ENCODE assay signal across 17 cellular contexts in the genomic region with DNA sequence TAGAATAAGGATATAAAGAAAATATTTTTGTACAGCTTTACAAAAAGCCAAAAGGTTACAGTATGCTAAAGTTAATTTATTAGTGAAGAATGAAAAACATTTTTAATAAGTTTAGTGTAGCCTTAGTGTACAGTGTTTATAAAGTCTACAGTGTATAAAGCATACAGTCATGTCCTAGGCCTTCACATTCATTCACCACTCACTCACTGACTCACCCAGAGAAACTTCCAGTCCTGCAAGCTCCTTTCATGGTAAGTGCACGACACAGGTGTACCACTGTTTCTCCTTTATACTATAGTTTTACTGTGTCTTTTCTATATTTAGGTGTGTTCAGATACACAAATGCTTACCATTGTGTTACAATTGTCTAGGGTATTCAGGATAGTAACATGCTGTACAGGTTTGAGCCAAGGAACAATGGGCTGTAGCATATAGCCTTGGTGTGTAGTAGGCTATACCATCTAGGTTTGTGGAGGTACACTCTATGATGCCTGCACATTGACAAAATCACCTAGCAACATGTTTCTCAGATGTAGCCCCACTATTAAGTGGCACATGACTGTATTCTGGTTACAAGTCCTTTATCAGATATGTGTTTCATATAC.
"Had no signal": no experiment of that assay in that cellular context is flagged by ENCODE, and none has a peak within 500 bp of the region (broad histone marks: within the 10 kb centered on the region; RNA-seq: fewer than 3 reads in every experiment).

No MANE protein-coding gene starts in this region.

- DNase-seq: activated CD4-positive, CD25-positive, alpha-beta regulatory T cell treated with anti-CD3 and anti-CD28 coated beads, Interleukin-2, amount 50 U/mL, for 72 hours; activated naive CD4-positive, alpha-beta T cell treated with Interleukin-2 at 50 U/mL for 16 hours; aorta; caudate nucleus; colonic mucosa; effector memory CD8-positive, alpha-beta T cell; heart right ventricle; psoas muscle; sigmoid colon; stimulated activated CD4-positive, alpha-beta T cell treated with anti-CD3 and anti-CD28 coated beads, Interleukin-2, amount 100 ng/mL, for 24 hours; T1000; upper lobe of right lung had no signal

- H2AFZ ChIP-seq: neural progenitor cell had no signal

- H3K4me3 ChIP-seq: colonic mucosa, gastroesophageal sphincter, heart right ventricle, neural progenitor cell, psoas muscle, sigmoid colon, thoracic aorta, upper lobe of right lung had no signal

- H3K9me3 ChIP-seq: colonic mucosa, gastroesophageal sphincter, psoas muscle, sigmoid colon, thoracic aorta, upper lobe of right lung had no signal

- H3K36me3 ChIP-seq: colonic mucosa, gastroesophageal sphincter, heart right ventricle, neural progenitor cell, sigmoid colon, thoracic aorta, upper lobe of right lung had no signal

- FAIRE-seq: islet of Langerhans had no signal

- H3K4me2 ChIP-seq: neural progenitor cell had no signal

- H3K27me3 ChIP-seq: colonic mucosa, gastroesophageal sphincter, neural progenitor cell, sigmoid colon, upper lobe of right lung had no signal

- H3K4me1 ChIP-seq: colonic mucosa, upper lobe of right lung had no signal

- H3K9ac ChIP-seq: neural progenitor cell had no signal

- H3K27ac ChIP-seq: colonic mucosa, epithelial cell of prostate, gastroesophageal sphincter, heart right ventricle, neural progenitor cell, psoas muscle, sigmoid colon, thoracic aorta, upper lobe of right lung had no signal
